24 cellular contexts compared by ENCODE assay signal in the genomic region with DNA sequence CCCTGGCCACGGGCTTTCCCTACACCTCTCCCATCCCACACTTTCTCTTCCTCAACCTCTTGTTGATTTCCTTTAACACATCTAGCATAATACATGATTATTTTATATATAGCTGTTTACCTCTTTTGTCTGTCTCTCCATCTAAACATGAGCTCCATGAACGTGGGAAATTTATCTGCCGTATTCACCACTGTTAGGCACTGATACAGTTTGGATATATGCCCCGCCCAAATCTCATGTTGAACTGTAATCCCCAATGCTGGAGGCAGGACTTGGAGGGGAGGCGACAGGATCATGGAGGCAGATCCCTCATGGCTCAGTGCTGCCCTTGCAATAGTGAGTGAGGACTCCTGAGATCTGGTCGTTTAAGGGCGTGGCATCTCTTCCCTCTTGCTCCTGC. TPM values are rescaled to one million over a fixed set of nuclear protein-coding genes. Genes with fewer than 3 reads are reported as not detected.
DNase-seq lines count a peak whose midpoint lies in the region; ATAC-seq and TF ChIP-seq lines count a peak whose summit lies in the region.
"Had no signal": no experiment of that assay in that cellular context is flagged by ENCODE, and none has a peak within 500 bp of the region (broad histone marks: within the 10 kb centered on the region; RNA-seq: fewer than 3 reads in every experiment).

No MANE protein-coding gene starts in this region.

- H2AFZ ChIP-seq in mesenchymal stem cell (ENCODE audit: low read depth, low read length) = no peak overlapping the region

- H4K8ac ChIP-seq in mesenchymal stem cell (ENCODE audit: low read length) = no peak overlapping the region

- H3K9ac ChIP-seq in mesenchymal stem cell (ENCODE audit: low read length) = no peak overlapping the region
- H3K9ac ChIP-seq: BLaER1 treated with 17β-estradiol and CSF1 and Interleukin-3, amounts not matched to agents 10 nM and 100 nM; KMS-11 had no signal

- peaks cover 29% of the 10 kb centered on the region for H3K79me1 ChIP-seq in mesenchymal stem cell (replicated peaks; ENCODE audit: low read length, poor library complexity, severe bottlenecking)

- peaks cover 34% of the 10 kb centered on the region for H3K4me1 Mint-ChIP-seq in WTC11

- no peak overlapping the region for H2BK120ac ChIP-seq in mesenchymal stem cell (ENCODE audit: low read depth, low read length)

- H3K9me3 ChIP-seq in left ventricle myocardium inferior (replicated peaks) = no peaks in the 10 kb centered on the region
- no peaks in the 10 kb centered on the region for H3K9me3 ChIP-seq in heart right ventricle
- peaks cover 2% of the 10 kb centered on the region for H3K9me3 ChIP-seq in mesenchymal stem cell (ENCODE audit: control insufficient read depth, low read length)
- H3K9me3 ChIP-seq in spleen = no peaks in the 10 kb centered on the region
- H3K9me3 ChIP-seq: BLaER1 treated with 17β-estradiol and CSF1 and Interleukin-3, amounts not matched to agents 10 nM and 100 nM; SJSA1 had no signal

- H3K27me3 ChIP-seq in left ventricle myocardium inferior (ENCODE audit: low read depth) = no peaks in the 10 kb centered on the region
- peaks cover 0 to 10% (median 0%) of the 10 kb centered on the region in 7 donors for H3K27me3 ChIP-seq in heart right ventricle
- no peaks in the 10 kb centered on the region for H3K27me3 ChIP-seq in mesenchymal stem cell (ENCODE audit: control insufficient read depth in 1 of 2, insufficient read depth in 1 of 2, low read length in 2 of 2)
- peaks cover 0 to 16% (median 0%) of the 10 kb centered on the region in 7 donors for H3K27me3 ChIP-seq in spleen (replicated peaks in 1 of 7)
- H3K27me3 ChIP-seq: SJSA1 had no signal

- intact Hi-C loops in left ventricle myocardium inferior (cut with micrococcal nuclease) (no loop called here), heart right ventricle (cut with DNase I) (loop anchor here in 2 of 10 donors (5.0 to 10.0 kb wide), 2 partner anchors 34 to 102 kb away; no protein-coding TSS in a partner anchor), spleen (cut with DNase I; ENCODE audit: low total_unique reads) (no loop called here)

- DNase-seq in left ventricle myocardium inferior (no peak), heart right ventricle (no peak), WTC11 (ENCODE audit: low spot score) (no peak), mesenchymal stem cell (no peak), spleen (peak; percentile 31), A172 (ENCODE audit: low spot score) (no peak)
- DNase-seq: AML-193; CD4-positive, alpha-beta T cell; COR-L47; DMS53; HCEC 1CT; NCI-H1048; NCI-H1417; NCI-H1694; NCI-H2029 treated with DMSO at 0.1 percent for 48 hours; NCI-H446 treated with DMSO at 0.1 percent for 48 hours; NCI-H526; Right ventricle myocardium superior; RPMI8226 had no signal

- H2BK5ac ChIP-seq in mesenchymal stem cell (ENCODE audit: low read depth, low read length, poor library complexity, severe bottlenecking) = no peak overlapping the region

- 80 to 86% methylated on average over 7 of the region's 7 CpGs for WGBS in heart right ventricle, 2 donors
- WGBS in mesenchymal stem cell = 97% methylated on average over 7 of the region's 7 CpGs
- 85 to 94% (median 93%) methylated on average over 7 of the region's 7 CpGs for whole genome bisulfite sequencing in spleen, 5 donors

- no peak overlapping the region for H3K4ac ChIP-seq in mesenchymal stem cell (ENCODE audit: low read depth in 1 of 2, low read length in 2 of 2)

- no peak overlapping the region for H3K18ac ChIP-seq in mesenchymal stem cell (ENCODE audit: low read depth in 1 of 2, low read length in 2 of 2)

- no peak for TF ChIP-seq POLR2A in spleen (IDR thresholded peaks at IDR 0.05)

- no peak overlapping the region for H2AK5ac ChIP-seq in mesenchymal stem cell (ENCODE audit: low read length, severe bottlenecking)

- TF ChIP-seq CTCF in left ventricle myocardium inferior (IDR thresholded peaks at IDR 0.05; ENCODE audit: borderline replicate concordance) (no peak), heart right ventricle (IDR thresholded peaks at IDR 0.05) (no peak), WTC11 (IDR thresholded peaks at IDR 0.05) (no peak), spleen (IDR thresholded peaks at IDR 0.05 in 8 of 11, conservative IDR thresholded peaks at IDR 0.05 in 3 of 11) (no peak)

- H3K27ac Mint-ChIP-seq in WTC11 = no peak overlapping the region
- H3K27ac Mint-ChIP-seq: CD4-positive, alpha-beta T cell had no signal

- no peaks in the 10 kb centered on the region for H3K36me3 Mint-ChIP-seq in WTC11

- H3K23ac ChIP-seq in mesenchymal stem cell (ENCODE audit: low read length in 2 of 2) = no peak overlapping the region

- POLR2A ChIA-PET in WTC11 (lab: Charles Lee) = no interaction called here

- H3K27ac ChIP-seq in left ventricle myocardium inferior (replicated peaks) (peak overlapping the region; percentile 1), heart right ventricle (peak overlapping the region in 2 of 10 donors; percentile 3 to 27), mesenchymal stem cell (ENCODE audit: low read length, poor library complexity, severe bottlenecking) (no peak overlapping the region), spleen (no peak overlapping the region)
- H3K27ac ChIP-seq: BLaER1 treated with 17β-estradiol and CSF1 and Interleukin-3, amounts not matched to agents 10 nM and 100 nM; KMS-11; SJSA1 had no signal

- no peak overlapping the region for H3K14ac ChIP-seq in mesenchymal stem cell (ENCODE audit: low read length in 2 of 2)

- no peak overlapping the region for H2BK15ac ChIP-seq in mesenchymal stem cell (ENCODE audit: low read depth, poor library complexity, severe bottlenecking)

- peak overlapping the region; percentile 58 for H4K91ac ChIP-seq in mesenchymal stem cell (ENCODE audit: low read length)

- H3K4me2 ChIP-seq in mesenchymal stem cell (ENCODE audit: low read length, poor library complexity, severe bottlenecking) = no peak overlapping the region
- H3K4me2 ChIP-seq: KMS-11 had no signal

- H3K4me3 ChIP-seq in left ventricle myocardium inferior = no peak overlapping the region
- H3K4me3 ChIP-seq in heart right ventricle = no peak overlapping the region
- H3K4me3 ChIP-seq in mesenchymal stem cell (ENCODE audit: insufficient read depth in 1 of 2, low read depth in 1 of 2, low read length in 2 of 2) = no peak overlapping the region
- H3K4me3 ChIP-seq in spleen = no peak overlapping the region
- H3K4me3 ChIP-seq: BLaER1 treated with 17β-estradiol and CSF1 and Interleukin-3, amounts not matched to agents 10 nM and 100 nM; SJSA1 had no signal

- peaks cover 13% of the 10 kb centered on the region for H3K27me3 Mint-ChIP-seq in WTC11 (ENCODE audit: low read depth)

- ATAC-seq in heart right ventricle (no peak), WTC11 (no peak), HG02981 (IDR thresholded peaks at IDR 0.05; ENCODE audit: unreplicated experiment) (no peak), HG03025 (IDR thresholded peaks at IDR 0.05; ENCODE audit: low FRiP score, unreplicated experiment) (no peak)

- H3K4me3 Mint-ChIP-seq in WTC11 = no peak overlapping the region
- H3K4me3 Mint-ChIP-seq: CD4-positive, alpha-beta T cell had no signal

- no peak overlapping the region for H2BK12ac ChIP-seq in mesenchymal stem cell (ENCODE audit: low read length in 2 of 2)

- peaks cover 88% of the 10 kb centered on the region for H3K4me1 ChIP-seq in left ventricle myocardium inferior
- H3K4me1 ChIP-seq in heart right ventricle = peaks cover 3 to 88% (median 54%) of the 10 kb centered on the region in 9 donors
- H3K4me1 ChIP-seq in mesenchymal stem cell (ENCODE audit: control insufficient read depth, insufficient read depth, low read depth, low read length) = peaks cover 6% of the 10 kb centered on the region
- peaks cover 6 to 28% (median 14%) of the 10 kb centered on the region in 6 donors for H3K4me1 ChIP-seq in spleen

- CTCF ChIA-PET in WTC11 (lab: Charles Lee) = interaction anchor here (4.0 kb wide), 1 partner anchor 107 kb away, joined by 16 read pairs; no protein-coding TSS in a partner anchor

- no peaks in the 10 kb centered on the region for H3K9me3 Mint-ChIP-seq in WTC11
- H3K9me3 Mint-ChIP-seq: CD4-positive, alpha-beta T cell had no signal

- H3K36me3 ChIP-seq in left ventricle myocardium inferior = no peaks in the 10 kb centered on the region
- peaks cover 0 to 6% (median 0%) of the 10 kb centered on the region in 9 donors for H3K36me3 ChIP-seq in heart right ventricle
- H3K36me3 ChIP-seq in mesenchymal stem cell (ENCODE audit: control insufficient read depth in 1 of 2, insufficient read depth in 2 of 2, low read depth in 1 of 2, low read length in 2 of 2) = peaks cover 0 to 3% of the 10 kb centered on the region in 2 experiments
- H3K36me3 ChIP-seq in spleen = no peaks in the 10 kb centered on the region

TF ChIP-seq in WTC11, 78 proteins besides CTCF, POLR2A, EP300 and RAD21:
- TF ChIP-seq ZNF317 (CRISPR knock-in tag; IDR thresholded peaks at IDR 0.05; ENCODE audit: borderline replicate concordance, low read depth) (peak; percentile 83), ZBTB21 (CRISPR knock-in tag; IDR thresholded peaks at IDR 0.05; ENCODE audit: borderline replicate concordance) (no peak)

RNA-seq across cellular contexts. Expression of a gene that starts 5.7 kb away (rescaled TPM):
- total RNA-seq in left ventricle myocardium inferior (25.5 TPM), heart right ventricle (10 to 100 TPM; 16.2 to 27.9 (median 23.2) TPM), WTC11 (2021) (11.8 to 13.2 TPM (median 12.5 TPM) in 3 replicates), spleen (10 to 100 TPM in 6 of 7 donors, 1 to 10 TPM in 1; 9.6 to 28.1 (median 21.0) TPM)
- polyA plus RNA-seq in heart right ventricle (10 to 100 TPM; 15.9 to 17.0 TPM), spleen (1 to 10 TPM; 2.5 to 4.8 (median 3.5) TPM)
- polyA plus RNA-seq in mesenchymal stem cell (2013, experiment 1 of 2) = 29.0 TPM
- polyA plus RNA-seq in mesenchymal stem cell (2013, experiment 2 of 2) = 33.4 TPM
- total RNA-seq in A172 (2014; rRNA removed; shearing (Covaris generic)) = 34.8 and 50.7 TPM in 2 replicates
